In the genomic region with DNA sequence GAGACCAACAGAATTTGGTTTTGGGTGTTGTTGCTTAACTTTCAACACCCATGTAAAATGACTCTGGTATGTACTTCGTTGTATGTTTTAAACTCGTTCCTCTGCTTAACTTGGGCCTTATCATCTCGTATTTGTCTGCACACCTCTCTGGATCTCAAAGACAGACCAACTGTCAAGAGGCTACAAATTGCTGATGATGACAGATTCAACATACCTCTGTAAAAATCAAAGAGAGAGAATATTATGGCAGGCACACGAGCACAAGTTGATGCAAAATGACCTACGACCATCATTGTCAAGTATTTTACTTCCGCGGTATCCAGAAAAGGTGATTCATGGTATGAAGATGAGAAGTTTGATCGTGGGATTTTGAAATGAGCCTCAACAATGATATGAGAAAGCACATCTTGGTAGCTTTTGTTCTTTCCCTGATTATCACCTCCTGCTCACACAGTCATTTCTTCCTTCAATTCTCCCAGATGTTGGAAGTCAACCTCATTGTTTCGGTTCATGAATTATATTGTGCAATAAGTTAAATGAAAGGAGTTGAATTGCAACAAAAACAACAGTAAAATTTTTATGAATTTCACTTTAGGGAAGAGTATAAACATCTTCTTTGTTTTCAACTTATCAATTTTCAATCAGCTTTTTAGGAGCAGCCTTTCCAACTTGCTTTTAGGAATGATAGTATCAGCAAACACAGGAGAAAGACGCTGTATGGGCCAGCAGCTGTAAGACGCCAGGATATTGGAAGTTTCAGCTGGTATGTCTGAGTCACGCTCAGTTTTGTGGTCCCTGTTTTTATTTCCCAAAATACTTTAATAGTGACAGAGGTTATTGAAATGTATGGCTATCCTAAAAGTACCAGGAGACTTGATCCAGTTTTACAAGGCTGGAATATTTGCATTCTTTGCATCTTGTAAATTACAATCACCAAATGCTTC, we compare ENCODE assay signal across 15 cellular contexts.
"Had no signal": no experiment of that assay in that cellular context is flagged by ENCODE, and none has a peak within 500 bp of the region (broad histone marks: within the 10 kb centered on the region; RNA-seq: fewer than 3 reads in every experiment).

No MANE protein-coding gene starts in this region.

- H3K27ac Mint-ChIP-seq: activated CD8-positive, alpha-beta T cell treated with anti-CD3 and anti-CD28 coated beads for 36 hours; activated naive CD8-positive, alpha-beta T cell treated with anti-CD3 and anti-CD28 coated beads, Interleukin-2, amount 10 ng/mL, durations not matched to agents 7 days and 5 days; activated T-cell treated with anti-CD3 and anti-CD28 coated beads, Interleukin-2, amount 50 U/mL, for 72 hours had no signal

- H3K4me3 Mint-ChIP-seq: activated CD8-positive, alpha-beta T cell treated with anti-CD3 and anti-CD28 coated beads for 36 hours; activated naive CD8-positive, alpha-beta T cell treated with anti-CD3 and anti-CD28 coated beads, Interleukin-2, amount 10 ng/mL, durations not matched to agents 7 days and 5 days; activated T-cell treated with anti-CD3 and anti-CD28 coated beads, Interleukin-2, amount 50 U/mL, for 72 hours; neural crest cell had no signal

- H3K9me3 Mint-ChIP-seq: activated CD8-positive, alpha-beta T cell treated with anti-CD3 and anti-CD28 coated beads for 36 hours; activated naive CD8-positive, alpha-beta T cell treated with anti-CD3 and anti-CD28 coated beads, Interleukin-2, amount 10 ng/mL, durations not matched to agents 7 days and 5 days; activated T-cell treated with anti-CD3 and anti-CD28 coated beads, Interleukin-2, amount 50 U/mL, for 72 hours had no signal

- H3K27me3 Mint-ChIP-seq: activated CD8-positive, alpha-beta T cell treated with anti-CD3 and anti-CD28 coated beads for 36 hours; activated naive CD8-positive, alpha-beta T cell treated with anti-CD3 and anti-CD28 coated beads, Interleukin-2, amount 10 ng/mL, durations not matched to agents 7 days and 5 days had no signal

- H3K4me1 ChIP-seq: esophagus squamous epithelium, gastroesophageal sphincter had no signal

- ATAC-seq: activated CD8-positive, alpha-beta T cell treated with anti-CD3 and anti-CD28 coated beads for 36 hours; activated T-cell treated with anti-CD3 and anti-CD28 coated beads, Interleukin-2, amount 50 U/mL, for 72 hours; gastroesophageal sphincter had no signal

- H3K27ac ChIP-seq: dorsolateral prefrontal cortex, gastroesophageal sphincter had no signal

- H3K9me3 ChIP-seq: esophagus squamous epithelium, gastroesophageal sphincter had no signal

- H3K36me3 Mint-ChIP-seq: activated naive CD8-positive, alpha-beta T cell treated with anti-CD3 and anti-CD28 coated beads, Interleukin-2, amount 10 ng/mL, durations not matched to agents 7 days and 5 days had no signal

- H3K36me3 ChIP-seq: esophagus squamous epithelium, gastroesophageal sphincter had no signal

- H3K4me3 ChIP-seq: dorsolateral prefrontal cortex, esophagus squamous epithelium, gastroesophageal sphincter had no signal

- DNase-seq: activated CD8-positive, alpha-beta memory T cell treated with anti-CD3 and anti-CD28 coated beads, Interleukin-2, amount 50 U/mL, for 4 hours; activated CD8-positive, alpha-beta T cell treated with anti-CD3 and anti-CD28 coated beads for 36 hours; activated naive CD8-positive, alpha-beta T cell treated with anti-CD3 and anti-CD28 coated beads, Interleukin-2, amount 10 ng/mL, durations not matched to agents 7 days and 5 days; activated T-cell treated with anti-CD3 and anti-CD28 coated beads, Interleukin-2, amount 50 U/mL, for 72 hours; aorta; dorsolateral prefrontal cortex; esophagus squamous epithelium; mesendoderm; stimulated activated CD4-positive, alpha-beta T cell treated with anti-CD3 and anti-CD28 coated beads, Interleukin-4, amount 100 ng/mL, for 4 hours; T-helper 9 cell had no signal

- FAIRE-seq: bronchial epithelial cell, keratinocyte, urothelium cell line had no signal

- H3K27me3 ChIP-seq: dorsolateral prefrontal cortex, esophagus squamous epithelium, gastroesophageal sphincter had no signal
